In genomic region chr1:84524590-84524989, GRCh38 we compare ENCODE assay signal across 23 cellular contexts. TPM values are rescaled to one million over a fixed set of nuclear protein-coding genes. Genes with fewer than 3 reads are reported as not detected.
DNase-seq lines count a peak whose midpoint lies in the region; ATAC-seq, FAIRE-seq and TF ChIP-seq lines count a peak whose summit lies in the region.
"Had no signal": no experiment of that assay in that cellular context is flagged by ENCODE, and none has a peak within 500 bp of the region (broad histone marks: within the 10 kb centered on the region; RNA-seq: fewer than 3 reads in every experiment).

No MANE protein-coding gene starts in this region.

- H3K27me3 ChIP-seq in tibial nerve, result no peaks in the 10 kb centered on the region
- H3K27me3 ChIP-seq: BE2C, BLaER1 had no signal

- H3K36me3 ChIP-seq in tibial nerve, result peaks cover 0 to 12% (median 0%) of the 10 kb centered on the region in 3 donors
- H3K36me3 ChIP-seq: BE2C, BLaER1 had no signal

- H3K4me1 ChIP-seq in tibial nerve, result no peaks in the 10 kb centered on the region
- H3K4me1 ChIP-seq: BE2C, BLaER1 had no signal

- TF ChIP-seq CTCF in fibroblast of the aortic adventitia (IDR thresholded peaks at IDR 0.05; ENCODE audit: insufficient read depth, low read length), result no peak
- no peak for TF ChIP-seq CTCF in tibial nerve (IDR thresholded peaks at IDR 0.05)

- ATAC-seq in GM18520 (IDR thresholded peaks at IDR 0.05; ENCODE audit: unreplicated experiment), result no peak
- ATAC-seq: GM12878 had no signal

- H3K9me3 ChIP-seq in tibial nerve, result no peaks in the 10 kb centered on the region
- H3K9me3 ChIP-seq: BE2C, BLaER1 had no signal

- H3K27ac ChIP-seq in tibial nerve, result no peak overlapping the region
- H3K27ac ChIP-seq: BLaER1 had no signal

- no peak for TF ChIP-seq EP300 in tibial nerve (IDR thresholded peaks at IDR 0.05)

- TF ChIP-seq POLR2A in GM12892 (IDR thresholded peaks at IDR 0.05; ENCODE audit: low read depth, low read length) (no peak), tibial nerve (IDR thresholded peaks at IDR 0.05) (no peak)

- peak; percentile 48 for FAIRE-seq in GM12892 (lab: Jason Lieb, UNC)
- FAIRE-seq: GM12878 had no signal

- H3K4me3 ChIP-seq in fibroblast of the aortic adventitia (ENCODE audit: low read depth, low read length) (no peak overlapping the region), tibial nerve (no peak overlapping the region)
- H3K4me3 ChIP-seq: BLaER1, GM12878 had no signal

- no peak for DNase-seq in GM12892 (ENCODE audit: insufficient read length)
- peak; percentile 44 for DNase-seq in OCI-M1 (lab: John Stamatoyannopoulos, UW)
- peak; percentile 23 for DNase-seq in fibroblast of the aortic adventitia (ENCODE audit: low read depth)
- no peak for DNase-seq in tibial nerve (ENCODE audit: low spot score in 2 of 2)
- DNase-seq: 8988T; ACHN; BE2C; C1 segment of cervical spinal cord; CD4-positive, alpha-beta memory T cell; CD4-positive, CD25-positive, alpha-beta regulatory T cell; CD8-positive, alpha-beta memory T cell; COR-L47; DMS 273 treated with DMSO at 0.1 percent for 48 hours; DMS153; DMS53; DMS79; DND-41; EL; GDM1 had no signal

RNA-seq across cellular contexts. Expression of gene GNG5, which starts 18.2 kb away (rescaled TPM):
- 163 TPM for polyA plus RNA-seq in GM12892 (2012; ENCODE audit: missing spikeins)
- total RNA-seq in fibroblast of the aortic adventitia (ENCODE audit: low replicate concordance) (1.6 and 54.1 TPM in 2 replicates), tibial nerve (10 to 100 TPM; 39.8 to 76.9 (median 54.8) TPM)

RNA-seq across cellular contexts. Expression of gene SPATA1, which starts 18.4 kb away (rescaled TPM):
- polyA plus RNA-seq in GM12892 (2012; ENCODE audit: missing spikeins), result 1.9 TPM
- total RNA-seq in fibroblast of the aortic adventitia (ENCODE audit: low replicate concordance) (0.41 and 3.0 TPM in 2 replicates), tibial nerve (under 1 TPM in 1 of 4 donors, not detected in 3; 0.22 TPM)
- total RNA-seq: G401 had no signal
- polyA plus RNA-seq: CD8-positive, alpha-beta memory T cell had no signal

RNA-seq across cellular contexts. Expression of gene RPF1, which starts 45.5 kb away (rescaled TPM):
- polyA plus RNA-seq in GM12892 (2012; ENCODE audit: missing spikeins), result 45.4 TPM
- 17.9 and 51.6 TPM in 2 replicates for total RNA-seq in fibroblast of the aortic adventitia (ENCODE audit: low replicate concordance)
- 10 to 100 TPM; 18.4 to 37.5 (median 26.3) TPM for total RNA-seq in tibial nerve

RNA-seq across cellular contexts. Expression of gene CTBS, which starts 49.6 kb away (rescaled TPM):
- 14.9 TPM for polyA plus RNA-seq in GM12892 (2012; ENCODE audit: missing spikeins)
- total RNA-seq in fibroblast of the aortic adventitia (ENCODE audit: low replicate concordance), result 14.5 and 23.0 TPM in 2 replicates
- total RNA-seq in tibial nerve, result 10 to 100 TPM; 12.9 to 18.4 (median 15.7) TPM

Comparison
In these comparisons a context has a peak if more than half of its experiments do, and no peak if none do; other contexts are left out.
1. DNase-seq: peak in OCI-M1 (single experiment) and fibroblast of the aortic adventitia (single experiment); none in GM12892 (single experiment) and tibial nerve (0 of 2).